In the genomic region with DNA sequence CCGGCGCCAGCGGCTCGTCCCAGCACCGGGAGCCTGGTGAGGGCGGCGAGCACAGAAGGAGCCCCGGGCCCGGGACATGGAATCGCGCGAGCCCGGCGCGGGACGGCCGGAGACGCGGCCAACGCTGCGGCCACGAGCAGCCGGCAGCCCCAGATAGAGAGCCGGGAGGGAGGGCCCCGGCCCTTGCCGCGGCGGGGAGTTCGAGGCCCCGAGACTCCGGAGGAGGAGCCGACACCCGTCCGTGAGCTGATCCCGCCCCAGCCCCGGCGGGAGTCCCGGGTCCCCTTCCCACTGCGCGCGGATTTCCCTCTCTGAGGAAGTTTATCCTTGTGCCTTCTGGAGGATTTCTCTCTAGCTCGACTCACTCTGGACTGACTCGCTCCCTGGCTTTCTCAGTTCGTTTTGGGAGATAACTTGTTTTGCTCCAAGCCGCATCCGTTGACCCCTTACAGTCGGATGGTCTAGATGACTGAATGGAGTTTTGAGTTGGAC, we compare ENCODE assay signal across 7 cellular contexts. TPM values are rescaled to one million over a fixed set of nuclear protein-coding genes. Genes with fewer than 3 reads are reported as not detected.
DNase-seq lines count a peak whose midpoint lies in the region; ATAC-seq and TF ChIP-seq lines count a peak whose summit lies in the region.

No MANE protein-coding gene starts in this region.

- peak overlapping the region; percentile 99 for H3K4me3 Mint-ChIP-seq in HFFc6

- intact Hi-C loops in adrenal gland (cut with DNase I), result loop anchor here (10.0 kb wide), 3 partner anchors 88 to 348 kb away; no protein-coding TSS in a partner anchor

- H3K27me3 ChIP-seq in NT2/D1 (ENCODE audit: insufficient read depth, insufficient read length), result no peaks in the 10 kb centered on the region
- H3K27me3 ChIP-seq in adrenal gland, result no peaks in the 10 kb centered on the region
- no peaks in the 10 kb centered on the region for H3K27me3 ChIP-seq in iPS DF 6.9 (ENCODE audit: control insufficient read depth, insufficient read depth, low read length)

- WGBS in adrenal gland, 4 donors, result 0 to 1% (median 1%) methylated on average over 7 to 47 of the region's 47 CpGs
- no CpG with 5 or more reads among the region's 47 CpGs for WGBS in iPS DF 6.9 (ENCODE audit: insufficient coverage, insufficient read length)

- peak overlapping the region; percentile 63 for H3K4me3 ChIP-seq in NT2/D1 (ENCODE audit: insufficient read length, low read depth)
- H3K4me3 ChIP-seq in adrenal gland, result peak overlapping the region; percentile 44 to 97 (median 82)
- H3K4me3 ChIP-seq in iPS DF 6.9 (ENCODE audit: low read length), result peak overlapping the region; percentile 91
- H3K4me3 ChIP-seq in skeletal muscle cell (ENCODE audit: low read depth, low read length), result peak overlapping the region; percentile 94

- peaks cover 14% of the 10 kb centered on the region for H3K36me3 Mint-ChIP-seq in HFFc6 (ENCODE audit: low read depth)

- peaks cover 4% of the 10 kb centered on the region; the same call in 1 of the 2 replicates for H3K27me3 Mint-ChIP-seq in HFFc6 (ENCODE audit: insufficient read depth)

- H3K9me3 Mint-ChIP-seq in HFFc6, result no peaks in the 10 kb centered on the region

- ATAC-seq in GM18505 (IDR thresholded peaks at IDR 0.05; ENCODE audit: unreplicated experiment), result peak; percentile 22

- TF ChIP-seq CTCF in HFFc6 (IDR thresholded peaks at IDR 0.05) (no peak), adrenal gland (IDR thresholded peaks at IDR 0.05) (no peak)

- H3K4me1 ChIP-seq in NT2/D1 (ENCODE audit: insufficient read depth, insufficient read length) (no peaks in the 10 kb centered on the region), adrenal gland (replicated peaks in 1 of 2) (peaks cover 29 to 74% of the 10 kb centered on the region in 2 donors), iPS DF 6.9 (ENCODE audit: control insufficient read depth, insufficient read depth, low read length) (peaks cover 2% of the 10 kb centered on the region; the same call in 1 of the 2 replicates)

- DNase-seq in HFFc6 (peak; percentile 16), NT2/D1 (ENCODE audit: low read depth, low spot score) (peak; percentile 25), adrenal gland (peak in 6 of 7 donors; percentile 56 to 75 (median 64)), iPS DF 6.9 (ENCODE audit: low read depth, low spot score) (no peak), skeletal muscle cell (ENCODE audit: low read depth) (no peak), COR-L47 (lab: John Stamatoyannopoulos, UW) (no peak)

- TF ChIP-seq POLR2A in GM18505 (IDR thresholded peaks at IDR 0.05; ENCODE audit: borderline replicate concordance, extremely low read depth, insufficient read depth, insufficient read length) (no peak), adrenal gland (IDR thresholded peaks at IDR 0.05) (no peak)

- peak overlapping the region; percentile 87 for H3K9ac ChIP-seq in NT2/D1 (ENCODE audit: insufficient read length, low read depth)

- H3K27ac Mint-ChIP-seq in HFFc6, result peak overlapping the region; percentile 95

- H3K36me3 ChIP-seq in NT2/D1 (ENCODE audit: insufficient read depth, insufficient read length, low read length) (peaks cover 3% of the 10 kb centered on the region), adrenal gland (replicated peaks in 1 of 2) (no peaks in the 10 kb centered on the region), iPS DF 6.9 (ENCODE audit: control insufficient read depth, insufficient read depth, low read length) (no peaks in the 10 kb centered on the region)

- peaks cover 63% of the 10 kb centered on the region for H3K4me1 Mint-ChIP-seq in HFFc6 (ENCODE audit: low read depth)

- peak overlapping the region; percentile 55 to 99 (median 97) for H3K27ac ChIP-seq in adrenal gland
- no peak overlapping the region for H3K27ac ChIP-seq in iPS DF 6.9 (ENCODE audit: low read length)

- H3K9me3 ChIP-seq in NT2/D1 (ENCODE audit: insufficient read depth, low read length) (no peaks in the 10 kb centered on the region), adrenal gland (replicated peaks in 1 of 3) (no peaks in the 10 kb centered on the region), iPS DF 6.9 (ENCODE audit: control insufficient read depth, insufficient read depth, low read length) (no peaks in the 10 kb centered on the region)

RNA-seq across cellular contexts. Expression of a gene that starts 0.5 kb away (rescaled TPM):
- total RNA-seq in HFFc6 (2021; fragmentation: NEBNext Ultra II Directional; extraction: Animal tissue kit (Norgen Biotek cat#: 25700)), result 10 to 100 TPM; 72.9 to 95.1 (median 85.0) TPM
- 100 to 1,000 TPM in 5 of 8 donors, 10 to 100 TPM in 3; 86.0 to 125 (median 109) TPM for total RNA-seq in adrenal gland
- 10 to 100 TPM; 20.2 to 49.3 (median 24.5) TPM for polyA plus RNA-seq in adrenal gland

RNA-seq across cellular contexts. Expression of a gene that starts 11.6 kb away (rescaled TPM):
- 10 to 100 TPM in 1 of 6 experiments, 1 to 10 TPM in 5; 7.8 to 10.2 (median 8.6) TPM for total RNA-seq in HFFc6 (2021; fragmentation: NEBNext Ultra II Directional; extraction: Animal tissue kit (Norgen Biotek cat#: 25700))
- total RNA-seq in adrenal gland, result 10 to 100 TPM in 7 of 8 donors, 1 to 10 TPM in 1; 9.4 to 24.4 (median 15.4) TPM
- 10 to 100 TPM in 2 of 3 donors, 1 to 10 TPM in 1; 5.8 to 12.9 (median 11.1) TPM for polyA plus RNA-seq in adrenal gland

Comparison
In these comparisons a context has a peak if more than half of its experiments do, and no peak if none do; other contexts are left out.
1. DNase-seq: peak in HFFc6 (single experiment), NT2/D1 (single experiment) and adrenal gland (6 of 7); none in iPS DF 6.9 (single experiment), skeletal muscle cell (single experiment) and COR-L47 (single experiment).
2. Peak in every context shown above with its lines, with median percentiles within 50 percentile points of each other: H3K4me3 ChIP-seq.